In genomic region chr17:27503636-27504035, GRCh38 we compare ENCODE assay signal across 1 cellular context.
TF ChIP-seq lines count a peak whose summit lies in the region.

No MANE protein-coding gene starts in this region.

TF ChIP-seq in WTC11, 78 proteins besides CTCF, POLR2A, EP300 and RAD21 (continued from another document):
- no peak for TF ChIP-seq ZMAT4 (CRISPR knock-in tag; IDR thresholded peaks at IDR 0.05)
